ENCODE assay signal across 14 cellular contexts in genomic region chr18:48979944-48980890, GRCh38. TPM values are rescaled to one million over a fixed set of nuclear protein-coding genes. Genes with fewer than 3 reads are reported as not detected.
A peak's percentile ranks its signal among the peaks of the same experiment; 100 is the strongest.
DNase-seq lines count a peak whose midpoint lies in the region; ATAC-seq and TF ChIP-seq lines count a peak whose summit lies in the region.
"Had no signal": no experiment of that assay in that cellular context is flagged by ENCODE, and none has a peak within 500 bp of the region (broad histone marks: within the 10 kb centered on the region; RNA-seq: fewer than 3 reads in every experiment).

No MANE protein-coding gene starts in this region.

- TF ChIP-seq CTCF in GM10266 (IDR thresholded peaks at IDR 0.05; ENCODE audit: control insufficient read depth, insufficient read depth, low read depth, missing control alignments) = no peak

- in situ Hi-C loops in KBM-7 (cut with MboI; ENCODE audit: low pct_unique_long_range_greater_than_20kb, low sequenced_read_pairs) = no loop called here

- ATAC-seq in GM18867 (IDR thresholded peaks at IDR 0.05; ENCODE audit: unreplicated experiment) = no peak

- peak; percentile 53 for DNase-seq in A172 (ENCODE audit: low spot score)
- DNase-seq in KBM-7 = peak; percentile 63
- DNase-seq in SW480 (ENCODE audit: low spot score) = peak; percentile 71
- DNase-seq in kidney tubule cell (ENCODE audit: low spot score) = peak; percentile 56
- no peak for DNase-seq in NCI-H1105 (lab: John Stamatoyannopoulos, UW)
- no peak for DNase-seq in SK-N-DZ (ENCODE audit: low spot score)
- DNase-seq in GM10266 (ENCODE audit: extremely low spot score) = no peak
- DNase-seq: activated CD8-positive, alpha-beta memory T cell treated with anti-CD3 and anti-CD28 coated beads for 24 hours; DMS79; hippocampal formation; naive B cell; NCI-H2227 treated with DMSO at 0.1 percent for 48 hours; SHP77 treated with DMSO at 0.1 percent for 48 hours had no signal

RNA-seq across cellular contexts. Expression of gene SMAD7, which starts 29.5 kb away (rescaled TPM):
- total RNA-seq in A172 (2014; rRNA removed; shearing (Covaris generic)) = 6.2 and 8.5 TPM in 2 replicates
- polyA plus RNA-seq in SK-N-DZ (2014; cell fraction: cytosol; rRNA removed) = 9.8 and 14.5 TPM in 2 replicates
- 6.3 and 6.9 TPM in 2 replicates for polyA plus RNA-seq in SK-N-DZ (2014; cell fraction: nucleus; rRNA removed)

Comparison
In these comparisons a context has a peak if more than half of its experiments do, and no peak if none do; other contexts are left out.
1. DNase-seq: peak in A172 (single experiment), KBM-7 (single experiment), SW480 (single experiment) and kidney tubule cell (single experiment); none in NCI-H1105 (single experiment), SK-N-DZ (single experiment) and GM10266 (single experiment).